In the genomic region with DNA sequence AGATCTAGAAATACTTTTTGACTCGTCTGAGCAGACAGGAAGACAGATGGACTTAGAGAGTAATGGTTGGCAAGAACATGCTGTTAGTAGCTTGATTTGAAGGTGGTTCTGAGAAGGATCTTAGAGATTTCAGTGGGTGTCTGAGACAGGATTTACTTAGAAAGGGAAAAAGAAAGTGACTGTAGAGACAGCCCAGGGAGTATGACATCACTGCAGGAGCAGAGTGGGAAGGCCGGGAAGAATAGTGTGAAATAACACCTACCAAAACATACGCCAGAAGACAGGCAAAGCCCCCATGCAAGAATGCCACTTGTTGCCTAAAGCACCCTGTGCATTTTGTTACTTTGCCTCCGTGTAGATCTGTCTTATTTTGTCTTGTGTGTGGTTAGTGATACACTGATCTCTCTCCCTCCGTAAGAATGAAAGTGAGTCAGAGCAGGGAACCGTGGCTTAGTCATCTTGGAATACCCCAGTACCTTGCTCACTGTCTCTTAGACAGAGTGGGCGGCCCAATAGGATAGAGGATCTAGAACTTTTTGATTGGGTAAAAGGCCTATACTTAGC, we compare ENCODE assay signal across 8 cellular contexts.
DNase-seq lines count a peak whose midpoint lies in the region; ATAC-seq and TF ChIP-seq lines count a peak whose summit lies in the region.

No MANE protein-coding gene starts in this region.

- TF ChIP-seq CTCF in GM13976 (IDR thresholded peaks at IDR 0.05; ENCODE audit: borderline replicate concordance, control extremely low read depth, extremely low read depth, insufficient read depth, missing control alignments) (no peak), MM.1S (IDR thresholded peaks at IDR 0.05; ENCODE audit: low read length) (no peak)

- H3K9me3 Mint-ChIP-seq in activated naive CD4-positive, alpha-beta T cell treated with anti-CD3 and anti-CD28 coated beads, Interleukin-2, amount 50 U/mL, for 72 hours: peaks cover 3 to 11% of the 10 kb centered on the region in 2 donors

- no peak overlapping the region for H3K4me3 ChIP-seq in MM.1S (ENCODE audit: low read length)

- H3K9me2 ChIP-seq in MM.1S (replicated peaks; ENCODE audit: insufficient read depth, low read length): no peaks in the 10 kb centered on the region

- peak; percentile 99 to 100 for ATAC-seq in activated naive CD4-positive, alpha-beta T cell treated with anti-CD3 and anti-CD28 coated beads, Interleukin-2, amount 50 U/mL, for 72 hours
- ATAC-seq in GM18907 (IDR thresholded peaks at IDR 0.05; ENCODE audit: unreplicated experiment): no peak

- DNase-seq in GM13976 (ENCODE audit: low spot score) (peak; percentile 40), HS-5 (ENCODE audit: low read depth) (peak; percentile 96), hepatic stellate cell (ENCODE audit: low spot score) (peak; percentile 89), NCI-H446 treated with DMSO at 0.1 percent for 48 hours (lab: John Stamatoyannopoulos, UW) (no peak), MM.1S (no peak)
- peak in 1 of 2 donors; percentile 44 for DNase-seq in activated naive CD4-positive, alpha-beta T cell treated with anti-CD3 and anti-CD28 coated beads, Interleukin-2, amount 50 U/mL, for 72 hours (ENCODE audit: low spot score in 2 of 2)
- peak; percentile 36 to 58 (median 54) for DNase-seq in stimulated activated CD4-positive, alpha-beta T cell treated with anti-CD3 and anti-CD28 coated beads, Interleukin-12 subunit alpha, Interleukin-12 subunit beta, amount 100 ng/mL, for 48 hours (ENCODE audit: low read depth in 2 of 3, low spot score in 1 of 3)

- no peak overlapping the region for H3K4me2 ChIP-seq in MM.1S (ENCODE audit: low read depth, low read length)

- H4K20me1 ChIP-seq in MM.1S (ENCODE audit: insufficient read depth, low read length): no peaks in the 10 kb centered on the region

- H3K9ac ChIP-seq in MM.1S (ENCODE audit: low read length): no peak overlapping the region

- peak overlapping the region; percentile 38 to 83 for H3K27ac Mint-ChIP-seq in activated naive CD4-positive, alpha-beta T cell treated with anti-CD3 and anti-CD28 coated beads, Interleukin-2, amount 50 U/mL, for 72 hours

- H3K4me1 ChIP-seq in MM.1S (ENCODE audit: low read length): no peaks in the 10 kb centered on the region

- no peaks in the 10 kb centered on the region for H3K9me3 ChIP-seq in MM.1S (replicated peaks; ENCODE audit: insufficient read depth, low read length)

- H3K27me3 ChIP-seq in MM.1S (replicated peaks; ENCODE audit: insufficient read depth, low read length): no peaks in the 10 kb centered on the region

- peaks cover 5 to 21% of the 10 kb centered on the region in 2 donors for H3K36me3 Mint-ChIP-seq in activated naive CD4-positive, alpha-beta T cell treated with anti-CD3 and anti-CD28 coated beads, Interleukin-2, amount 50 U/mL, for 72 hours

- no peaks in the 10 kb centered on the region for H3K79me2 ChIP-seq in MM.1S (ENCODE audit: low read length)

- in situ Hi-C loops in GM13976 (cut with MboI; ENCODE audit: low sequenced_read_pairs, unreplicated experiment): no loop called here

- H3K27ac ChIP-seq in MM.1S (ENCODE audit: low read length): no peak overlapping the region

- H2AFZ ChIP-seq in MM.1S (ENCODE audit: low read length): no peak overlapping the region

- no peaks in the 10 kb centered on the region for H3K36me3 ChIP-seq in MM.1S (replicated peaks; ENCODE audit: insufficient read depth, low read length)

- H3F3A ChIP-seq in MM.1S (ENCODE audit: insufficient read depth, low read length): no peaks in the 10 kb centered on the region

Comparison
In these comparisons a context has a peak if more than half of its experiments do, and no peak if none do; other contexts are left out.
1. DNase-seq: peak in GM13976 (single experiment), HS-5 (single experiment), hepatic stellate cell (single experiment) and stimulated activated CD4-positive, alpha-beta T cell treated with anti-CD3 and anti-CD28 coated beads, Interleukin-12 subunit alpha, Interleukin-12 subunit beta, amount 100 ng/mL, for 48 hours (3 of 3); none in NCI-H446 treated with DMSO at 0.1 percent for 48 hours (single experiment) and MM.1S (single experiment).